In the genomic region with DNA sequence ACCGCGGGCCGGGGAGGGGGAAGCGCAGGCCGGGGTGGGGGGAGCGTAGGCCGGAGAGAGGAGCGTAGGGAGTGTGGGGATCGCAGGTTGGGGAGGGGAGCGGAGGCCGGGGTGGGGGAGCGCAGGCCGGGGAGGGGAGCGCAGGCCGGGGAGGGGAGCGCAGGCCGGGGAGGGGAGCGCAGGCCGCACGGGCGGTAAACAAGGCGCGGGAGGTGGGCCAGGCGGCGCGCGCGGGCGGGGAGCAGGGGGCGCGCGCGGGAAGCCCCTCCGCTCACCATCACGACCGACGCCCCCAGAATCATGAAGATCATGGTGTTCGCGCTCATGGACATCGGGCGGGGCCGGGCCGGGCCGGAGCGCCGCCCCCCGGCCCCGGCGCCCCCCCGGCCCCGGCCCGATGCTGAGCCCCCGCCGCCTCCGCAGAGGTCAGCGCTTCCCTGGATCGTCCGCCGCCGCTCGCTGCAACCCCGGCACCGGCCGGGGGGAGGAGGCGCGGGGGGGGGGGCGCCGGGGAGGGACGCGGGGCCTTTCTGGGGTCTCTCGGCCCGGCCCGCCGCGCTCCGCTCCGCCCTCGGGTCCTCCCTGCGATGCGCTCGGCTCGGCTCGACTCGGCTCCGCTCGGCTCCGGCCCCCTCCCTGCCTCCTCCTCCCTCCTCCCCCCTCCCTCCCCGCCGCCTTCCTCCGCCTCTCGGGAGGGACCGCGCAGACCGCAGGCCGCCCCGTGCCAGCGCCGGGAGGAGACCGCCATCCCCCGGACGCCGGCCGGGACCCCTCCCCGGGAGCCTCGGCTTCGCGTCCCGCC, we compare ENCODE assay signal across 1 cellular context.
TF ChIP-seq lines count a peak whose summit lies in the region.

Gene TMEM240 (minus strand): TSS at position 610 of the 802 bp plus-strand sequence. CDS start 278 bp downstream, at position 332.

TF ChIP-seq in HepG2, 621 proteins besides CTCF, POLR2A, EP300 and RAD21 (continued from another document):
- TF ChIP-seq, protein P1, sequence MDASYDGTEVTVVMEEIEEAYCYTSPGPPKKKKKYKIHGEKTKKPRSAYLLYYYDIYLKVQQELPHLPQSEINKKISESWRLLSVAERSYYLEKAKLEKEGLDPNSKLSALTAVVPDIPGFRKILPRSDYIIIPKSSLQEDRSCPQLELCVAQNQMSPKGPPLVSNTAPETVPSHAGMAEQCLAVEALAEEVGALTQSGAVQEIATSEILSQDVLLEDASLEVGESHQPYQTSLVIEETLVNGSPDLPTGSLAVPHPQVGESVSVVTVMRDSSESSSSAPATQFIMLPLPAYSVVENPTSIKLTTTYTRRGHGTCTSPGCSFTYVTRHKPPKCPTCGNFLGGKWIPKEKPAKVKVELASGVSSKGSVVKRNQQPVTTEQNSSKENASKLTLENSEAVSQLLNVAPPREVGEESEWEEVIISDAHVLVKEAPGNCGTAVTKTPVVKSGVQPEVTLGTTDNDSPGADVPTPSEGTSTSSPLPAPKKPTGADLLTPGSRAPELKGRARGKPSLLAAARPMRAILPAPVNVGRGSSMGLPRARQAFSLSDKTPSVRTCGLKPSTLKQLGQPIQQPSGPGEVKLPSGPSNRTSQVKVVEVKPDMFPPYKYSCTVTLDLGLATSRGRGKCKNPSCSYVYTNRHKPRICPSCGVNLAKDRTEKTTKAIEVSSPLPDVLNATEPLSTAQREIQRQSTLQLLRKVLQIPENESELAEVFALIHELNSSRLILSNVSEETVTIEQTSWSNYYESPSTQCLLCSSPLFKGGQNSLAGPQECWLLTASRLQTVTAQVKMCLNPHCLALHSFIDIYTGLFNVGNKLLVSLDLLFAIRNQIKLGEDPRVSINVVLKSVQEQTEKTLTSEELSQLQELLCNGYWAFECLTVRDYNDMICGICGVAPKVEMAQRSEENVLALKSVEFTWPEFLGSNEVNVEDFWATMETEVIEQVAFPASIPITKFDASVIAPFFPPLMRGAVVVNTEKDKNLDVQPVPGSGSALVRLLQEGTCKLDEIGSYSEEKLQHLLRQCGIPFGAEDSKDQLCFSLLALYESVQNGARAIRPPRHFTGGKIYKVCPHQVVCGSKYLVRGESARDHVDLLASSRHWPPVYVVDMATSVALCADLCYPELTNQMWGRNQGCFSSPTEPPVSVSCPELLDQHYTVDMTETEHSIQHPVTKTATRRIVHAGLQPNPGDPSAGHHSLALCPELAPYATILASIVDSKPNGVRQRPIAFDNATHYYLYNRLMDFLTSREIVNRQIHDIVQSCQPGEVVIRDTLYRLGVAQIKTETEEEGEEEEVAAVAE (CRISPR knock-in tag; IDR thresholded peaks at IDR 0.05; ENCODE audit: borderline replicate concordance) = no peak
- TF ChIP-seq ZFP36L2 (CRISPR knock-in tag; IDR thresholded peaks at IDR 0.05) (no peak), HMGA1 (CRISPR knock-in tag; conservative IDR thresholded peaks at IDR 0.05) (no peak), ZFP82 (CRISPR knock-in tag; IDR thresholded peaks at IDR 0.05; ENCODE audit: borderline replicate concordance) (no peak), KLF6 (CRISPR knock-in tag; IDR thresholded peaks at IDR 0.05) (no peak), FOXA3 (CRISPR knock-in tag; IDR thresholded peaks at IDR 0.05) (no peak), ZNF563 (CRISPR knock-in tag; IDR thresholded peaks at IDR 0.05) (no peak), NFKBIZ (CRISPR knock-in tag; IDR thresholded peaks at IDR 0.05) (no peak), ZNF160 (CRISPR knock-in tag; IDR thresholded peaks at IDR 0.05) (no peak), ATF6 (CRISPR knock-in tag; conservative IDR thresholded peaks at IDR 0.05) (no peak), KDM5A (IDR thresholded peaks at IDR 0.05; ENCODE audit: borderline replicate concordance, low read length) (no peak)
- TF ChIP-seq, protein P2, sequence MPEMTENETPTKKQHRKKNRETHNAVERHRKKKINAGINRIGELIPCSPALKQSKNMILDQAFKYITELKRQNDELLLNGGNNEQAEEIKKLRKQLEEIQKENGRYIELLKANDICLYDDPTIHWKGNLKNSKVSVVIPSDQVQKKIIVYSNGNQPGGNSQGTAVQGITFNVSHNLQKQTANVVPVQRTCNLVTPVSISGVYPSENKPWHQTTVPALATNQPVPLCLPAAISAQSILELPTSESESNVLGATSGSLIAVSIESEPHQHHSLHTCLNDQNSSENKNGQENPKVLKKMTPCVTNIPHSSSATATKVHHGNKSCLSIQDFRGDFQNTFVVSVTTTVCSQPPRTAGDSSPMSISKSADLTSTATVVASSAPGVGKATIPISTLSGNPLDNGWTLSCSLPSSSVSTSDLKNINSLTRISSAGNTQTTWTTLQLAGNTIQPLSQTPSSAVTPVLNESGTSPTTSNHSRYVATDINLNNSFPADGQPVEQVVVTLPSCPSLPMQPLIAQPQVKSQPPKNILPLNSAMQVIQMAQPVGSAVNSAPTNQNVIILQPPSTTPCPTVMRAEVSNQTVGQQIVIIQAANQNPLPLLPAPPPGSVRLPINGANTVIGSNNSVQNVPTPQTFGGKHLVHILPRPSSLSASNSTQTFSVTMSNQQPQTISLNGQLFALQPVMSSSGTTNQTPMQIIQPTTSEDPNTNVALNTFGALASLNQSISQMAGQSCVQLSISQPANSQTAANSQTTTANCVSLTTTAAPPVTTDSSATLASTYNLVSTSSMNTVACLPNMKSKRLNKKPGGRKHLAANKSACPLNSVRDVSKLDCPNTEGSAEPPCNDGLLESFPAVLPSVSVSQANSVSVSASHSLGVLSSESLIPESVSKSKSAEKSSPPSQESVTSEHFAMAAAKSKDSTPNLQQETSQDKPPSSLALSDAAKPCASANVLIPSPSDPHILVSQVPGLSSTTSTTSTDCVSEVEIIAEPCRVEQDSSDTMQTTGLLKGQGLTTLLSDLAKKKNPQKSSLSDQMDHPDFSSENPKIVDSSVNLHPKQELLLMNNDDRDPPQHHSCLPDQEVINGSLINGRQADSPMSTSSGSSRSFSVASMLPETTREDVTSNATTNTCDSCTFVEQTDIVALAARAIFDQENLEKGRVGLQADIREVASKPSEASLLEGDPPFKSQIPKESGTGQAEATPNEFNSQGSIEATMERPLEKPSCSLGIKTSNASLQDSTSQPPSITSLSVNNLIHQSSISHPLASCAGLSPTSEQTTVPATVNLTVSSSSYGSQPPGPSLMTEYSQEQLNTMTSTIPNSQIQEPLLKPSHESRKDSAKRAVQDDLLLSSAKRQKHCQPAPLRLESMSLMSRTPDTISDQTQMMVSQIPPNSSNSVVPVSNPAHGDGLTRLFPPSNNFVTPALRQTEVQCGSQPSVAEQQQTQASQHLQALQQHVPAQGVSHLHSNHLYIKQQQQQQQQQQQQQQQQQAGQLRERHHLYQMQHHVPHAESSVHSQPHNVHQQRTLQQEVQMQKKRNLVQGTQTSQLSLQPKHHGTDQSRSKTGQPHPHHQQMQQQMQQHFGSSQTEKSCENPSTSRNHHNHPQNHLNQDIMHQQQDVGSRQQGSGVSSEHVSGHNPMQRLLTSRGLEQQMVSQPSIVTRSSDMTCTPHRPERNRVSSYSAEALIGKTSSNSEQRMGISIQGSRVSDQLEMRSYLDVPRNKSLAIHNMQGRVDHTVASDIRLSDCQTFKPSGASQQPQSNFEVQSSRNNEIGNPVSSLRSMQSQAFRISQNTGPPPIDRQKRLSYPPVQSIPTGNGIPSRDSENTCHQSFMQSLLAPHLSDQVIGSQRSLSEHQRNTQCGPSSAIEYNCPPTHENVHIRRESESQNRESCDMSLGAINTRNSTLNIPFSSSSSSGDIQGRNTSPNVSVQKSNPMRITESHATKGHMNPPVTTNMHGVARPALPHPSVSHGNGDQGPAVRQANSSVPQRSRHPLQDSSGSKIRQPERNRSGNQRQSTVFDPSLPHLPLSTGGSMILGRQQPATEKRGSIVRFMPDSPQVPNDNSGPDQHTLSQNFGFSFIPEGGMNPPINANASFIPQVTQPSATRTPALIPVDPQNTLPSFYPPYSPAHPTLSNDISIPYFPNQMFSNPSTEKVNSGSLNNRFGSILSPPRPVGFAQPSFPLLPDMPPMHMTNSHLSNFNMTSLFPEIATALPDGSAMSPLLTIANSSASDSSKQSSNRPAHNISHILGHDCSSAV (CRISPR knock-in tag; IDR thresholded peaks at IDR 0.05; ENCODE audit: borderline replicate concordance) = no peak
